In the genomic region with DNA sequence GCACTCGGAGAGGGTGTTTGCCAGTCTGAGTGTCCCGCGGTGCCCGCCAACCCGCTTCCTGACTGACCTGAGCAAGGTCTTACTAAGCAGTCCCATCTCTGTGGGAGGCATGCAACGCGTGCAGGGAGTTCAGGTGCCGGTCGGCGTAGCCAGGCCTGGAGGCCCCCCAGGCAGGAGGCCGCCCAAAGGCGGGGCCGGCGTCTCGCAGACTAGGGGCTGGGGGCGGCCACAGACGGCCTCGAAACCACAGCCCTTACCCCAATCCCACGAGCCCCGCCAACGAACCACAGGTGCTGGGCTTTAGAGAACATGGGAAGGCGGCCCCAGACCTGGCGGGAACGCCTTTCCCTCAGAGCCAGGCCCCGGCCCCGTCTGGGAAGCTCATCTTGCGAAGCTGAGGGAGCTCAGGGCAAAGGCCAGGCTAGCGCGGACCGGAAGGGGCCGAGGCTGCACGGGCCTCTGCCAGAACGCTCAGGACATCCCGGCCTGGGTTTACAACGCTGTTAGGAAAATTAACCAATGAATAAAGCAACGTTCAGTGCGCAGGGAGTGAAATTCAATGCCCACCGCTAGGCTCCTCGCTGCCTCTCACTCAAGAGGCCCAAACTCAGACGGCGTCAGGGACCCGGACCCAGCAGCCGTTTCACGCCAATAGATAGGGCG, we compare ENCODE assay signal across 1 cellular context.
TF ChIP-seq lines count a peak whose summit lies in the region.

No MANE protein-coding gene starts in this region.

TF ChIP-seq in HepG2, 621 proteins besides CTCF, POLR2A, EP300 and RAD21 (continued from another document and continues in another):
- TF ChIP-seq, protein P1, sequence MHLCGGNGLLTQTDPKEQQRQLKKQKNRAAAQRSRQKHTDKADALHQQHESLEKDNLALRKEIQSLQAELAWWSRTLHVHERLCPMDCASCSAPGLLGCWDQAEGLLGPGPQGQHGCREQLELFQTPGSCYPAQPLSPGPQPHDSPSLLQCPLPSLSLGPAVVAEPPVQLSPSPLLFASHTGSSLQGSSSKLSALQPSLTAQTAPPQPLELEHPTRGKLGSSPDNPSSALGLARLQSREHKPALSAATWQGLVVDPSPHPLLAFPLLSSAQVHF (CRISPR knock-in tag; IDR thresholded peaks at IDR 0.05) = no peak
- no peak for TF ChIP-seq RFX3 (CRISPR knock-in tag; IDR thresholded peaks at IDR 0.05)
- TF ChIP-seq SAFB2 (CRISPR knock-in tag; IDR thresholded peaks at IDR 0.05; ENCODE audit: borderline replicate concordance, low read depth) = 0 out of 2 replicates have a peak, but pooled peaks have one; percentile 54
- TF ChIP-seq NR0B2 (CRISPR knock-in tag; IDR thresholded peaks at IDR 0.05) = peak; percentile 58
- TF ChIP-seq, protein P2, sequence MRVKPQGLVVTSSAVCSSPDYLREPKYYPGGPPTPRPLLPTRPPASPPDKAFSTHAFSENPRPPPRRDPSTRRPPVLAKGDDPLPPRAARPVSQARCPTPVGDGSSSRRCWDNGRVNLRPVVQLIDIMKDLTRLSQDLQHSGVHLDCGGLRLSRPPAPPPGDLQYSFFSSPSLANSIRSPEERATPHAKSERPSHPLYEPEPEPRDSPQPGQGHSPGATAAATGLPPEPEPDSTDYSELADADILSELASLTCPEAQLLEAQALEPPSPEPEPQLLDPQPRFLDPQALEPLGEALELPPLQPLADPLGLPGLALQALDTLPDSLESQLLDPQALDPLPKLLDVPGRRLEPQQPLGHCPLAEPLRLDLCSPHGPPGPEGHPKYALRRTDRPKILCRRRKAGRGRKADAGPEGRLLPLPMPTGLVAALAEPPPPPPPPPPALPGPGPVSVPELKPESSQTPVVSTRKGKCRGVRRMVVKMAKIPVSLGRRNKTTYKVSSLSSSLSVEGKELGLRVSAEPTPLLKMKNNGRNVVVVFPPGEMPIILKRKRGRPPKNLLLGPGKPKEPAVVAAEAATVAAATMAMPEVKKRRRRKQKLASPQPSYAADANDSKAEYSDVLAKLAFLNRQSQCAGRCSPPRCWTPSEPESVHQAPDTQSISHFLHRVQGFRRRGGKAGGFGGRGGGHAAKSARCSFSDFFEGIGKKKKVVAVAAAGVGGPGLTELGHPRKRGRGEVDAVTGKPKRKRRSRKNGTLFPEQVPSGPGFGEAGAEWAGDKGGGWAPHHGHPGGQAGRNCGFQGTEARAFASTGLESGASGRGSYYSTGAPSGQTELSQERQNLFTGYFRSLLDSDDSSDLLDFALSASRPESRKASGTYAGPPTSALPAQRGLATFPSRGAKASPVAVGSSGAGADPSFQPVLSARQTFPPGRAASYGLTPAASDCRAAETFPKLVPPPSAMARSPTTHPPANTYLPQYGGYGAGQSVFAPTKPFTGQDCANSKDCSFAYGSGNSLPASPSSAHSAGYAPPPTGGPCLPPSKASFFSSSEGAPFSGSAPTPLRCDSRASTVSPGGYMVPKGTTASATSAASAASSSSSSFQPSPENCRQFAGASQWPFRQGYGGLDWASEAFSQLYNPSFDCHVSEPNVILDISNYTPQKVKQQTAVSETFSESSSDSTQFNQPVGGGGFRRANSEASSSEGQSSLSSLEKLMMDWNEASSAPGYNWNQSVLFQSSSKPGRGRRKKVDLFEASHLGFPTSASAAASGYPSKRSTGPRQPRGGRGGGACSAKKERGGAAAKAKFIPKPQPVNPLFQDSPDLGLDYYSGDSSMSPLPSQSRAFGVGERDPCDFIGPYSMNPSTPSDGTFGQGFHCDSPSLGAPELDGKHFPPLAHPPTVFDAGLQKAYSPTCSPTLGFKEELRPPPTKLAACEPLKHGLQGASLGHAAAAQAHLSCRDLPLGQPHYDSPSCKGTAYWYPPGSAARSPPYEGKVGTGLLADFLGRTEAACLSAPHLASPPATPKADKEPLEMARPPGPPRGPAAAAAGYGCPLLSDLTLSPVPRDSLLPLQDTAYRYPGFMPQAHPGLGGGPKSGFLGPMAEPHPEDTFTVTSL (CRISPR knock-in tag; IDR thresholded peaks at IDR 0.05; ENCODE audit: borderline replicate concordance) = no peak; the same call in 1 of the 2 replicates
- 0 out of 2 replicates have a peak, but pooled peaks have one; percentile 41 for TF ChIP-seq ZNF761 (CRISPR knock-in tag; conservative IDR thresholded peaks at IDR 0.05)
- peak; percentile 38 for TF ChIP-seq DBP (CRISPR knock-in tag; IDR thresholded peaks at IDR 0.05; ENCODE audit: not compliant biosample characterization)
- TF ChIP-seq FOSL2 (CRISPR knock-in tag; IDR thresholded peaks at IDR 0.05) = no peak
- no peak for TF ChIP-seq HDAC6 (IDR thresholded peaks at IDR 0.05; ENCODE audit: low read depth, low read length)
- peak; percentile 84; the same call in 1 of the 2 replicates for TF ChIP-seq MZF1 (CRISPR knock-in tag; IDR thresholded peaks at IDR 0.05; ENCODE audit: borderline replicate concordance)
- TF ChIP-seq TEAD3 (CRISPR knock-in tag; optimal IDR thresholded peaks at IDR 0.05; ENCODE audit: borderline replicate concordance) = no peak
- peak; percentile 97 for TF ChIP-seq ZNF687 (CRISPR knock-in tag; IDR thresholded peaks at IDR 0.05)
- TF ChIP-seq FOXP4 (CRISPR knock-in tag; IDR thresholded peaks at IDR 0.05) = peak; percentile 21
- TF ChIP-seq ZNF772 (CRISPR knock-in tag; IDR thresholded peaks at IDR 0.05) = peak; percentile 18; the same call in 1 of the 2 replicates
- peak; percentile 60; the same call in 1 of the 2 replicates for TF ChIP-seq TMF1 (CRISPR knock-in tag; IDR thresholded peaks at IDR 0.05; ENCODE audit: low read depth)
- peak; percentile 55; the same call in 1 of the 2 replicates for TF ChIP-seq RXRA (CRISPR knock-in tag; IDR thresholded peaks at IDR 0.05)
- TF ChIP-seq ZNF17 (CRISPR knock-in tag; IDR thresholded peaks at IDR 0.05) = no peak
- TF ChIP-seq MTF2 (CRISPR knock-in tag; IDR thresholded peaks at IDR 0.05; ENCODE audit: borderline replicate concordance) = 0 out of 2 replicates have a peak, but pooled peaks have one; percentile 80
- TF ChIP-seq ZBTB10 (CRISPR knock-in tag; IDR thresholded peaks at IDR 0.05; ENCODE audit: borderline replicate concordance) = peak; percentile 37; the same call in 1 of the 2 replicates
- TF ChIP-seq, protein P3, sequence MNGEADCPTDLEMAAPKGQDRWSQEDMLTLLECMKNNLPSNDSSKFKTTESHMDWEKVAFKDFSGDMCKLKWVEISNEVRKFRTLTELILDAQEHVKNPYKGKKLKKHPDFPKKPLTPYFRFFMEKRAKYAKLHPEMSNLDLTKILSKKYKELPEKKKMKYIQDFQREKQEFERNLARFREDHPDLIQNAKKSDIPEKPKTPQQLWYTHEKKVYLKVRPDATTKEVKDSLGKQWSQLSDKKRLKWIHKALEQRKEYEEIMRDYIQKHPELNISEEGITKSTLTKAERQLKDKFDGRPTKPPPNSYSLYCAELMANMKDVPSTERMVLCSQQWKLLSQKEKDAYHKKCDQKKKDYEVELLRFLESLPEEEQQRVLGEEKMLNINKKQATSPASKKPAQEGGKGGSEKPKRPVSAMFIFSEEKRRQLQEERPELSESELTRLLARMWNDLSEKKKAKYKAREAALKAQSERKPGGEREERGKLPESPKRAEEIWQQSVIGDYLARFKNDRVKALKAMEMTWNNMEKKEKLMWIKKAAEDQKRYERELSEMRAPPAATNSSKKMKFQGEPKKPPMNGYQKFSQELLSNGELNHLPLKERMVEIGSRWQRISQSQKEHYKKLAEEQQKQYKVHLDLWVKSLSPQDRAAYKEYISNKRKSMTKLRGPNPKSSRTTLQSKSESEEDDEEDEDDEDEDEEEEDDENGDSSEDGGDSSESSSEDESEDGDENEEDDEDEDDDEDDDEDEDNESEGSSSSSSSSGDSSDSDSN (CRISPR knock-in tag; IDR thresholded peaks at IDR 0.05) = peak; percentile 87
- TF ChIP-seq, protein P4, sequence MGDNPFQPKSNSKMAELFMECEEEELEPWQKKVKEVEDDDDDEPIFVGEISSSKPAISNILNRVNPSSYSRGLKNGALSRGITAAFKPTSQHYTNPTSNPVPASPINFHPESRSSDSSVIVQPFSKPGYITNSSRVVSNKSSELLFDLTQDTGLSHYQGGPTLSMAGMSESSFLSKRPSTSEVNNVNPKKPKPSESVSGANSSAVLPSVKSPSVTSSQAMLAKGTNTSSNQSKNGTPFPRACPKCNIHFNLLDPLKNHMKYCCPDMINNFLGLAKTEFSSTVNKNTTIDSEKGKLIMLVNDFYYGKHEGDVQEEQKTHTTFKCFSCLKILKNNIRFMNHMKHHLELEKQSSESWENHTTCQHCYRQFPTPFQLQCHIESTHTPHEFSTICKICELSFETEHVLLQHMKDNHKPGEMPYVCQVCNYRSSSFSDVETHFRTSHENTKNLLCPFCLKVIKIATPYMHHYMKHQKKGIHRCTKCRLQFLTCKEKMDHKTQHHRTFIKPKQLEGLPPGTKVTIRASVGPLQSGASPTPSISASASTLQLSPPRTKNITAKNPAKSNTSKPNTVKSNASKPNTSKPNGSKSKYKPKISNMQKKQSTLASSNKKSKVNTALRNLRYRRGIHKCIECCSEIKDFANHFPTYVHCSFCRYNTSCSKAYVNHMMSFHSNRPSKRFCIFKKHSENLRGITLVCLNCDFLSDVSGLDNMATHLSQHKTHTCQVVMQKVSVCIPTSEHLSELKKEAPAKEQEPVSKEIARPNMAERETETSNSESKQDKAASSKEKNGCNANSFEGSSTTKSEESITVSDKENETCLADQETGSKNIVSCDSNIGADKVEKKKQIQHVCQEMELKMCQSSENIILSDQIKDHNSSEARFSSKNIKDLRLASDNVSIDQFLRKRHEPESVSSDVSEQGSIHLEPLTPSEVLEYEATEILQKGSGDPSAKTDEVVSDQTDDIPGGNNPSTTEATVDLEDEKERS (CRISPR knock-in tag; IDR thresholded peaks at IDR 0.05) = peak; percentile 77
- TF ChIP-seq HNRNPLL (IDR thresholded peaks at IDR 0.05; ENCODE audit: low read depth, low read length, poor library complexity, severe bottlenecking) = no peak
